ENCODE assay signal across 16 cellular contexts in the genomic region with DNA sequence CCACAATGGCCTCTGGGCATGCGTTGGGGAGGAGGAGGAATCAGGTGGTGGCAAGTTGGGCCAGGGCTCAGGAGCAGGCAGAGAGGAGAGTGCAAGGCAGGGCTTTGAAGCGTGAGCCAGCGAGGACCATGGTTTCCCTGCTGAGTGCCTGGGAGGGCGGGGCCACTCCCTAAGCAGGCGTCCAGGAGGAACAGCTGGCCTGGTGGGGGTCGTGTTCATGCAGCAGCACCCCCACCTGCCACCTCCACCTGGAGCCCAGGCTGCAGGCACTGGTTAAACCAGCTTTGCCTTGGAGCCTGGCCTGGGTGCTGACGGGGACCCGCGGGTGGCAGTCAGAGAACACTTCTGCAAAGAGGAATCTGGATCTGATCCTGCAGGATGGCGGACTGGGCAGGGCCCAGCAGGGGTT. TPM values are rescaled to one million over a fixed set of nuclear protein-coding genes. Genes with fewer than 3 reads are reported as not detected.
DNase-seq lines count a peak whose midpoint lies in the region; ATAC-seq and TF ChIP-seq lines count a peak whose summit lies in the region.
"Had no signal": no experiment of that assay in that cellular context is flagged by ENCODE, and none has a peak within 500 bp of the region (broad histone marks: within the 10 kb centered on the region; RNA-seq: fewer than 3 reads in every experiment).

No MANE protein-coding gene starts in this region.

- H3K9me3 ChIP-seq in neural progenitor cell (ENCODE audit: low read depth), result no peaks in the 10 kb centered on the region
- H3K9me3 ChIP-seq: prostate gland had no signal

- no peak overlapping the region for H2AFZ ChIP-seq in neural progenitor cell (replicated peaks)

- no peaks in the 10 kb centered on the region for H4K20me1 ChIP-seq in neural progenitor cell (ENCODE audit: low read depth)

- TF ChIP-seq CTCF in neural progenitor cell (IDR thresholded peaks at IDR 0.05), result no peak

- no peak overlapping the region for H3K4me3 Mint-ChIP-seq in neural progenitor cell
- H3K4me3 Mint-ChIP-seq: T-helper 17 cell had no signal

- H3F3A ChIP-seq in neural progenitor cell (ENCODE audit: low read depth), result peaks cover 16% of the 10 kb centered on the region

- H3K36me3 ChIP-seq in neural progenitor cell, result no peaks in the 10 kb centered on the region
- H3K36me3 ChIP-seq: prostate gland had no signal

- no peak overlapping the region for H3K27ac ChIP-seq in neural progenitor cell
- H3K27ac ChIP-seq: prostate gland had no signal

- ATAC-seq in esophagus mucosa (peak; percentile 40), GM18498 (IDR thresholded peaks at IDR 0.05; ENCODE audit: unreplicated experiment) (no peak)
- ATAC-seq: T-helper 17 cell had no signal

- peaks cover 9% of the 10 kb centered on the region for H3K27me3 Mint-ChIP-seq in neural progenitor cell (ENCODE audit: insufficient read depth, low read depth)

- no peak overlapping the region for H3K4me3 ChIP-seq in neural progenitor cell
- H3K4me3 ChIP-seq: coronary artery, prostate gland had no signal

- H3K4me1 ChIP-seq in neural progenitor cell, result peaks cover 20% of the 10 kb centered on the region
- H3K4me1 ChIP-seq: prostate gland had no signal

- peaks cover 33% of the 10 kb centered on the region for H3K4me1 Mint-ChIP-seq in neural progenitor cell

- no peaks in the 10 kb centered on the region for H3K27me3 ChIP-seq in neural progenitor cell

- H3K79me2 ChIP-seq in neural progenitor cell (ENCODE audit: low read depth), result no peaks in the 10 kb centered on the region

- H3K27ac Mint-ChIP-seq in neural progenitor cell, result peak overlapping the region; percentile 63
- H3K27ac Mint-ChIP-seq: T-helper 17 cell had no signal

- H3K36me3 Mint-ChIP-seq in neural progenitor cell, result no peaks in the 10 kb centered on the region

- DNase-seq in DMS 273 treated with DMSO at 0.1 percent for 48 hours (lab: John Stamatoyannopoulos, UW) (peak; percentile 42), NCI-H2107 treated with DMSO at 0.1 percent for 48 hours (lab: John Stamatoyannopoulos, UW; ENCODE audit: unreplicated experiment) (peak; percentile 50), neural progenitor cell (ENCODE audit: low spot score) (peak; percentile 29), NCI-H1092 treated with DMSO at 0.1 percent for 48 hours (lab: John Stamatoyannopoulos, UW) (no peak), MV-4-11 (lab: John Stamatoyannopoulos, UW) (no peak), GDM1 (lab: John Stamatoyannopoulos, UW) (no peak)
- DNase-seq: amniotic stem cell, DMS153, head of caudate nucleus, islet precursor cell, NCI-H187 treated with DMSO at 0.1 percent for 48 hours, T-helper 17 cell had no signal

- no peak overlapping the region for H3K9ac ChIP-seq in neural progenitor cell

- no peak overlapping the region for H3K4me2 ChIP-seq in neural progenitor cell

- H3K9me3 Mint-ChIP-seq in neural progenitor cell, result no peaks in the 10 kb centered on the region

RNA-seq across cellular contexts. Expression of a gene that starts 24.2 kb away (rescaled TPM):
- total RNA-seq in esophagus mucosa (42.3 TPM), neural progenitor cell (ENCODE audit: low replicate concordance) (0.87 TPM in 1 of 2 replicates, not detected in the other)

Comparison
In these comparisons a context has a peak if more than half of its experiments do, and no peak if none do; other contexts are left out.
1. DNase-seq: peak in DMS 273 treated with DMSO at 0.1 percent for 48 hours (single experiment), NCI-H2107 treated with DMSO at 0.1 percent for 48 hours (single experiment) and neural progenitor cell (single experiment); none in NCI-H1092 treated with DMSO at 0.1 percent for 48 hours (single experiment), MV-4-11 (single experiment) and GDM1 (single experiment).
2. RNA of a gene that starts 24.2 kb away (total RNA-seq): 42.3 TPM in esophagus mucosa (single experiment); 0.87 TPM in neural progenitor cell; every median in the first group is over 10 times any median in the second.